Comparison of ENCODE assay signal across 18 cellular contexts in genomic region chr14:74585406-74586335, GRCh38. TPM values are rescaled to one million over a fixed set of nuclear protein-coding genes. Genes with fewer than 3 reads are reported as not detected.
DNase-seq lines count a peak whose midpoint lies in the region; ATAC-seq and TF ChIP-seq lines count a peak whose summit lies in the region.
"Had no signal": no experiment of that assay in that cellular context is flagged by ENCODE, and none has a peak within 500 bp of the region (broad histone marks: within the 10 kb centered on the region; RNA-seq: fewer than 3 reads in every experiment).

No MANE protein-coding gene starts in this region.

- no peak overlapping the region for H3K4me3 ChIP-seq in breast epithelium
- H3K4me3 ChIP-seq in coronary artery = no peak overlapping the region
- H3K4me3 ChIP-seq: Peyer's patch had no signal

- intact Hi-C loops in breast epithelium (cut with DNase I; ENCODE audit: low total_unique reads) (no loop called here), MCF 10A (cut with micrococcal nuclease) (no loop called here), posterior vena cava (cut with DNase I) (no loop called here)

- no peak for DNase-seq in breast epithelium (ENCODE audit: low spot score in 2 of 2)
- DNase-seq in MCF 10A (ENCODE audit: unreplicated experiment) = no peak
- no peak for DNase-seq in coronary artery (ENCODE audit: low spot score)
- peak; percentile 68 for DNase-seq in posterior vena cava (ENCODE audit: low spot score)
- no peak for DNase-seq in activated CD8-positive, alpha-beta T cell treated with anti-CD3 and anti-CD28 coated beads, Interleukin-2, amount 10 ng/mL, durations not matched to agents 7 days and 5 days
- no peak for DNase-seq in foreskin melanocyte
- DNase-seq in stimulated activated naive CD4-positive, alpha-beta T cell treated with Interleukin-2 at 50 U/mL for 16 hours (lab: John Stamatoyannopoulos, UW) = no peak
- DNase-seq: 8988T, C1 segment of cervical spinal cord, H9, Karpas-422, NCI-H1417, NCI-H1930, NCI-H510A, NCI-H82, SIG-M5 had no signal

- TF ChIP-seq POLR2A in breast epithelium (IDR thresholded peaks at IDR 0.05) = no peak

- no peaks in the 10 kb centered on the region for H3K9me3 Mint-ChIP-seq in MCF 10A (ENCODE audit: unreplicated experiment)
- H3K9me3 Mint-ChIP-seq in activated CD8-positive, alpha-beta T cell treated with anti-CD3 and anti-CD28 coated beads, Interleukin-2, amount 10 ng/mL, durations not matched to agents 7 days and 5 days (ENCODE audit: insufficient read depth) = no peaks in the 10 kb centered on the region
- H3K9me3 Mint-ChIP-seq: H9 had no signal

- H3K9me3 ChIP-seq in breast epithelium = no peaks in the 10 kb centered on the region
- H3K9me3 ChIP-seq: Peyer's patch had no signal

- TF ChIP-seq CTCF in breast epithelium (IDR thresholded peaks at IDR 0.05) (no peak), MCF 10A (IDR thresholded peaks at IDR 0.05; ENCODE audit: unreplicated experiment) (no peak), coronary artery (IDR thresholded peaks at IDR 0.05) (no peak)

- H3K36me3 ChIP-seq in breast epithelium = no peaks in the 10 kb centered on the region
- H3K36me3 ChIP-seq: Peyer's patch had no signal

- no TSS peak for BruUV-seq in MCF 10A (replicated peaks; lab: Mats Ljungman, UMichigan)

- H3K27me3 ChIP-seq in breast epithelium = no peaks in the 10 kb centered on the region
- H3K27me3 ChIP-seq: Peyer's patch had no signal

- CTCF ChIA-PET in MCF 10A (lab: Yijun Ruan, JAX) = interaction anchor here (0.5 to 1.8 kb wide), 7 partner anchors 12 to 178 kb away, joined by 3 to 6 read pairs (median 3); partner anchors contain the start of gene LTBP2
- CTCF ChIA-PET in activated CD8-positive, alpha-beta T cell treated with anti-CD3 and anti-CD28 coated beads, Interleukin-2, amount 10 ng/mL, durations not matched to agents 7 days and 5 days (lab: Charles Lee) = interaction anchor here (1.3 kb wide), 1 partner anchor 27 kb away, joined by 3 read pairs; no protein-coding TSS in a partner anchor

- H3K27ac Mint-ChIP-seq in MCF 10A (ENCODE audit: low read depth, unreplicated experiment) = no peak overlapping the region
- H3K27ac Mint-ChIP-seq in activated CD8-positive, alpha-beta T cell treated with anti-CD3 and anti-CD28 coated beads, Interleukin-2, amount 10 ng/mL, durations not matched to agents 7 days and 5 days = no peak overlapping the region
- H3K27ac Mint-ChIP-seq: H9 had no signal

- no peak for ATAC-seq in GM18873 (IDR thresholded peaks at IDR 0.05; ENCODE audit: low FRiP score, unreplicated experiment)
- no peak for ATAC-seq in activated CD8-positive, alpha-beta T cell treated with anti-CD3 and anti-CD28 coated beads, Interleukin-2, amount 10 ng/mL, durations not matched to agents 7 days and 5 days

- H3K27me3 Mint-ChIP-seq in MCF 10A (ENCODE audit: insufficient read depth, unreplicated experiment) = no peaks in the 10 kb centered on the region
- H3K27me3 Mint-ChIP-seq in activated CD8-positive, alpha-beta T cell treated with anti-CD3 and anti-CD28 coated beads, Interleukin-2, amount 10 ng/mL, durations not matched to agents 7 days and 5 days (ENCODE audit: low read depth) = peaks cover 22% of the 10 kb centered on the region

- POLR2A ChIA-PET in MCF 10A (lab: Yijun Ruan, JAX) = interaction anchor here (0.8 to 5.6 kb wide), 2 partner anchors 13 to 19 kb away, joined by 3 to 56 read pairs; no protein-coding TSS in a partner anchor
- POLR2A ChIA-PET in activated CD8-positive, alpha-beta T cell treated with anti-CD3 and anti-CD28 coated beads, Interleukin-2, amount 10 ng/mL, durations not matched to agents 7 days and 5 days (lab: Charles Lee) = no interaction called here

- H3K27ac ChIP-seq in breast epithelium (peak overlapping the region; percentile 31 to 80), coronary artery (peak overlapping the region; percentile 34 to 68)
- H3K27ac ChIP-seq: Peyer's patch had no signal

- no peak overlapping the region for H3K4me3 Mint-ChIP-seq in MCF 10A (ENCODE audit: unreplicated experiment)
- H3K4me3 Mint-ChIP-seq in activated CD8-positive, alpha-beta T cell treated with anti-CD3 and anti-CD28 coated beads, Interleukin-2, amount 10 ng/mL, durations not matched to agents 7 days and 5 days = no peak overlapping the region
- H3K4me3 Mint-ChIP-seq: H9 had no signal

- H3K4me1 ChIP-seq in breast epithelium = peaks cover 4 to 12% of the 10 kb centered on the region in 2 donors
- H3K4me1 ChIP-seq: Peyer's patch had no signal

- no peaks in the 10 kb centered on the region for H3K36me3 Mint-ChIP-seq in MCF 10A (ENCODE audit: insufficient read depth, unreplicated experiment)
- no peaks in the 10 kb centered on the region for H3K36me3 Mint-ChIP-seq in activated CD8-positive, alpha-beta T cell treated with anti-CD3 and anti-CD28 coated beads, Interleukin-2, amount 10 ng/mL, durations not matched to agents 7 days and 5 days (ENCODE audit: low read depth)

- peaks cover 31% of the 10 kb centered on the region for H3K4me1 Mint-ChIP-seq in MCF 10A (ENCODE audit: insufficient read depth, unreplicated experiment)
- H3K4me1 Mint-ChIP-seq in activated CD8-positive, alpha-beta T cell treated with anti-CD3 and anti-CD28 coated beads, Interleukin-2, amount 10 ng/mL, durations not matched to agents 7 days and 5 days (ENCODE audit: low read depth) = no peaks in the 10 kb centered on the region

RNA-seq across cellular contexts. Expression of gene LTBP2, which starts 26.4 kb away (rescaled TPM):
- 10 to 100 TPM; 34.7 to 91.1 (median 79.0) TPM for total RNA-seq in breast epithelium
- 9.1 and 16.8 TPM in 2 replicates for total RNA-seq in MCF 10A (2022)
- 100 to 1,000 TPM; 141 to 168 TPM for total RNA-seq in posterior vena cava
- total RNA-seq in activated CD8-positive, alpha-beta T cell treated with anti-CD3 and anti-CD28 coated beads, Interleukin-2, amount 10 ng/mL, durations not matched to agents 7 days and 5 days = under 1 TPM; 0.05 to 0.29 TPM
